ENCODE assay signal across 1 cellular context in genomic region chr2:38376683-38377500, GRCh38.
TF ChIP-seq lines count a peak whose summit lies in the region.

Gene ATL2, minus strand, starts transcription at chr2:38377273. Its CDS starts 13 bp downstream, at chr2:38377260.

TF ChIP-seq in HCT116, 20 proteins besides CTCF, POLR2A, EP300 and RAD21 (continued from another document):
- no peak for TF ChIP-seq ZNF274 (IDR thresholded peaks at IDR 0.05; ENCODE audit: low read depth, low read length)
TF ChIP-seq in HCT116: peak in this region for 12.
